19 cellular contexts compared by ENCODE assay signal in the genomic region with DNA sequence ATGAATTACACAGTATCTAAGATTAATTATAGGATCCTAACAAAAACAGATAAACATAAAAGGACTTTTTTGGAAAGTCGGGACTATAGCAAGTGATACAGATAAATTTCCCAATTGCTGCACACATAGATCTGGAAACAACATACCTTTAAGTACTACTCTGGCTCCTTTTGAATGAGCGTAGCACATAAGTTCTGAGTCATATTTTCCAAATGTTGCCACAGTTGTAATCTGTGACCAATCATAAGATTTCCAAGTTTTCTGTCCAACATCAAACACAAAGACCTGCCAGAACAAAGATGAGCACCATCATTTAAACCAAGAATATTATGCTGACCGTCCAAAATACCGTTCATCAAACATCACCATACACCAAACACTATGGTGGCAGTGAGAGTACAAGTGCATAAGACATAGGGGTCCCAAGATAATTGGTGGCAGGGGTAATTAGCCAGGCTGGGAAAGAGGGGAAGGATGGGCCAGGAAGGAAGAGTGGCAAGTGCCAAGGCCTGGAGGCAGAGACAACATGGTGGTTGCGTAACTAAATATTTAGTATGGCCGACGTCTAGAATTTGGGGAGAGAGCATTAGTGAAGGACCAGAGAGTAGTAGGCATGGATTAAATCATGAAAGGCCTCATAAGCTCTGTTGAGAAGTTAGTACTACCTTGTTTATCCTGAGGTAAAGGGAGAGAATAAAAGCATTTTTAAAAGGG. TPM values are rescaled to one million over a fixed set of nuclear protein-coding genes. Genes with fewer than 3 reads are reported as not detected.
DNase-seq lines count a peak whose midpoint lies in the region; ATAC-seq, FAIRE-seq and TF ChIP-seq lines count a peak whose summit lies in the region.
"Had no signal": no experiment of that assay in that cellular context is flagged by ENCODE, and none has a peak within 500 bp of the region (broad histone marks: within the 10 kb centered on the region; RNA-seq: fewer than 3 reads in every experiment).

No MANE protein-coding gene starts in this region.

- H3K27me3 ChIP-seq in Loucy (ENCODE audit: insufficient read depth, low read length, poor library complexity, severe bottlenecking) (no peaks in the 10 kb centered on the region), K562 (ENCODE audit: control insufficient read depth in 2 of 2, insufficient read depth in 2 of 2, low read length in 2 of 2) (no peaks in the 10 kb centered on the region)
- H3K27me3 ChIP-seq: foreskin keratinocyte had no signal

- no peaks in the 10 kb centered on the region for H3K27me3 Mint-ChIP-seq in activated CD4-positive, alpha-beta T cell treated with anti-CD3 and anti-CD28 coated beads, Interleukin-2, amount 10 ng/mL, durations not matched to agents 24 days and 14 days
- H3K27me3 Mint-ChIP-seq in naive B cell: no peaks in the 10 kb centered on the region
- H3K27me3 Mint-ChIP-seq: activated naive CD4-positive, alpha-beta T cell treated with anti-CD3 and anti-CD28 coated beads, Interleukin-2, amount 10 ng/mL, durations not matched to agents 7 days and 5 days had no signal

- H3K9me2 ChIP-seq in Loucy (replicated peaks; ENCODE audit: low read depth, low read length): no peaks in the 10 kb centered on the region

- H3K36me3 ChIP-seq in Loucy (ENCODE audit: insufficient read depth, low read length) (no peaks in the 10 kb centered on the region), K562 (ENCODE audit: control insufficient read depth, insufficient read depth, low read length) (peaks cover 19% of the 10 kb centered on the region; the same call in 2 of the 3 replicates)

- no peak for TF ChIP-seq EP300 in K562 (IDR thresholded peaks at IDR 0.05; ENCODE audit: low read length)

- 87% methylated on average over 7 of the region's 7 CpGs for WGBS in K562 (ENCODE audit: insufficient coverage, low coverage, missing lambda C conversion rate)

- intact Hi-C loops in activated CD4-positive, alpha-beta T cell treated with anti-CD3 and anti-CD28 coated beads, Interleukin-2, amount 10 ng/mL, durations not matched to agents 24 days and 14 days (cut with micrococcal nuclease): loop anchor here (5.0 kb wide), 2 partner anchors 282 to 707 kb away; a partner anchor contains a TSS
- intact Hi-C loops in K562 (cut with micrococcal nuclease): no loop called here

- H3K9me3 ChIP-seq in Loucy (ENCODE audit: insufficient read depth, low read depth, low read length) (no peaks in the 10 kb centered on the region), K562 (replicated peaks; ENCODE audit: control insufficient read depth, insufficient read depth, low read depth, low read length) (no peaks in the 10 kb centered on the region)

- peak overlapping the region; percentile 7 for H3K4me3 Mint-ChIP-seq in activated CD4-positive, alpha-beta T cell treated with anti-CD3 and anti-CD28 coated beads, Interleukin-2, amount 10 ng/mL, durations not matched to agents 24 days and 14 days
- H3K4me3 Mint-ChIP-seq in naive B cell: peak overlapping the region in 5 of 8 donors; percentile 23 to 75 (median 34)
- H3K4me3 Mint-ChIP-seq: activated naive CD4-positive, alpha-beta T cell treated with anti-CD3 and anti-CD28 coated beads, Interleukin-2, amount 10 ng/mL, durations not matched to agents 7 days and 5 days; GM23338 had no signal

- H3K4me1 Mint-ChIP-seq in activated CD4-positive, alpha-beta T cell treated with anti-CD3 and anti-CD28 coated beads, Interleukin-2, amount 10 ng/mL, durations not matched to agents 24 days and 14 days: peaks cover 51% of the 10 kb centered on the region
- peaks cover 45 to 59% (median 51%) of the 10 kb centered on the region in 3 donors for H3K4me1 Mint-ChIP-seq in naive B cell

- H3F3A ChIP-seq in Loucy (ENCODE audit: low read depth): no peaks in the 10 kb centered on the region

- H3K4me1 ChIP-seq in Loucy (ENCODE audit: insufficient read depth, low read length, poor library complexity, severe bottlenecking) (peaks cover 38% of the 10 kb centered on the region), K562 (replicated peaks in 1 of 2; ENCODE audit: control insufficient read depth in 2 of 2, insufficient read depth in 2 of 2, low read length in 2 of 2) (peaks cover 8 to 10% of the 10 kb centered on the region in 2 experiments; a peak in 4 of 5 replicates)

- H3K4me3 ChIP-seq in Loucy (ENCODE audit: low read length, poor library complexity, severe bottlenecking) (peak overlapping the region; percentile 91), K562 (no peak overlapping the region), coronary artery (no peak overlapping the region)
- H3K4me3 ChIP-seq: GM23338, skin epidermis had no signal

- BruUV-seq in K562 (replicated peaks; lab: Mats Ljungman, UMichigan): no TSS peak

- no peak overlapping the region for H3K27ac ChIP-seq in K562 (ENCODE audit: extremely low read depth, low read depth, low read length)
- H3K27ac ChIP-seq in coronary artery: no peak overlapping the region
- H3K27ac ChIP-seq: RWPE1, skin epidermis had no signal

- peak overlapping the region; percentile 94 for H3K4me2 ChIP-seq in Loucy (ENCODE audit: low read depth, low read length, poor library complexity, severe bottlenecking)
- no peak overlapping the region for H3K4me2 ChIP-seq in K562 (ENCODE audit: insufficient read depth, low read length)

- H3K9me1 ChIP-seq in K562 (ENCODE audit: control insufficient read depth, insufficient read depth, low read length): no peaks in the 10 kb centered on the region

- ATAC-seq in K562 (no peak), naive B cell (ENCODE audit: low read depth in 2 of 2) (no peak)
- ATAC-seq: GM23338 had no signal

- no peak overlapping the region for H2AFZ ChIP-seq in Loucy (ENCODE audit: low read length)
- H2AFZ ChIP-seq in K562 (ENCODE audit: low read depth, low read length): no peak overlapping the region
- H2AFZ ChIP-seq: GM23338 had no signal

- DNase-seq in activated CD4-positive, alpha-beta T cell treated with anti-CD3 and anti-CD28 coated beads, Interleukin-2, amount 10 ng/mL, durations not matched to agents 24 days and 14 days: no peak
- DNase-seq in activated CD4-positive, alpha-beta T cell treated with anti-CD3 and anti-CD28 coated beads, Interleukin-2, amount 50 U/mL, for 48 hours: no peak
- DNase-seq in K562 (ENCODE audit: extremely low read depth in 1 of 4, low spot score in 3 of 4): no peak
- DNase-seq in naive B cell: no peak
- DNase-seq in iPS-NIHi11 (ENCODE audit: low spot score): no peak
- DNase-seq in H54 (ENCODE audit: insufficient read length, low spot score): no peak
- DNase-seq in coronary artery (ENCODE audit: low spot score): no peak
- DNase-seq: activated CD4-positive, alpha-beta T cell treated with anti-CD3 and anti-CD28 coated beads, Interleukin-2, amount 50 U/mL, for 4 hours; activated naive CD4-positive, alpha-beta T cell treated with anti-CD3 and anti-CD28 coated beads, Interleukin-2, amount 10 ng/mL, durations not matched to agents 7 days and 5 days; GF-D8; NCI-H146; NCI-H526; substantia nigra; T-helper 9 cell had no signal

- CTCF ChIA-PET in K562 (lab: Yijun Ruan, JAX; ENCODE audit: low intra/inter-chr PET ratio): no interaction called here

- H3K9ac ChIP-seq in Loucy (ENCODE audit: low read depth, low read length, poor library complexity, severe bottlenecking) (no peak overlapping the region), K562 (ENCODE audit: insufficient read depth in 1 of 2, low read depth in 2 of 2, low read length in 2 of 2) (no peak overlapping the region)

- TF ChIP-seq POLR2A in K562 (conservative IDR thresholded peaks at IDR 0.05): no peak
- TF ChIP-seq POLR2A in H54 (IDR thresholded peaks at IDR 0.05; ENCODE audit: low read depth, low read length): no peak

- in situ Hi-C loops in K562 (cut with MboI): no loop called here

- peaks cover 7% of the 10 kb centered on the region for H3K9me3 Mint-ChIP-seq in activated CD4-positive, alpha-beta T cell treated with anti-CD3 and anti-CD28 coated beads, Interleukin-2, amount 10 ng/mL, durations not matched to agents 24 days and 14 days
- no peaks in the 10 kb centered on the region for H3K9me3 Mint-ChIP-seq in naive B cell
- H3K9me3 Mint-ChIP-seq: activated naive CD4-positive, alpha-beta T cell treated with anti-CD3 and anti-CD28 coated beads, Interleukin-2, amount 10 ng/mL, durations not matched to agents 7 days and 5 days; GM23338 had no signal

- no peaks in the 10 kb centered on the region for H4K20me1 ChIP-seq in Loucy (ENCODE audit: insufficient read depth, low read length, poor library complexity, severe bottlenecking)
- H4K20me1 ChIP-seq in K562 (replicated peaks; ENCODE audit: control insufficient read depth, insufficient read depth, low read length): no peaks in the 10 kb centered on the region

- H3K79me2 ChIP-seq in Loucy (ENCODE audit: insufficient read depth, low read length) (peaks cover 25% of the 10 kb centered on the region), K562 (ENCODE audit: control insufficient read depth, insufficient read depth, low read length) (peaks cover 25% of the 10 kb centered on the region)

- POLR2A ChIA-PET in K562 (lab: Yijun Ruan, JAX): no interaction called here

- TF ChIP-seq CTCF in Loucy (conservative IDR thresholded peaks at IDR 0.05; ENCODE audit: low read length): no peak
- no peak for TF ChIP-seq CTCF in K562 (IDR thresholded peaks at IDR 0.05 in 2 of 3, conservative IDR thresholded peaks at IDR 0.05 in 1 of 3; ENCODE audit: insufficient read depth in 2 of 3, low read depth in 1 of 3, low read length in 3 of 3)
- no peak for TF ChIP-seq CTCF in coronary artery (IDR thresholded peaks at IDR 0.05)

- H3K27ac Mint-ChIP-seq in activated CD4-positive, alpha-beta T cell treated with anti-CD3 and anti-CD28 coated beads, Interleukin-2, amount 10 ng/mL, durations not matched to agents 24 days and 14 days: peak overlapping the region; percentile 73
- peak overlapping the region in 1 of 6 donors; percentile 57 for H3K27ac Mint-ChIP-seq in naive B cell
- H3K27ac Mint-ChIP-seq: activated naive CD4-positive, alpha-beta T cell treated with anti-CD3 and anti-CD28 coated beads, Interleukin-2, amount 10 ng/mL, durations not matched to agents 7 days and 5 days; GM23338 had no signal

- no peak for TF ChIP-seq RAD21 in K562 (CRISPR knock-in tag; conservative IDR thresholded peaks at IDR 0.05 in 1 of 2, IDR thresholded peaks at IDR 0.05 in 1 of 2)

- H3K36me3 Mint-ChIP-seq in activated CD4-positive, alpha-beta T cell treated with anti-CD3 and anti-CD28 coated beads, Interleukin-2, amount 10 ng/mL, durations not matched to agents 24 days and 14 days (ENCODE audit: low read depth): peaks cover 46% of the 10 kb centered on the region
- peaks cover 12 to 25% of the 10 kb centered on the region in 2 donors for H3K36me3 Mint-ChIP-seq in naive B cell

- FAIRE-seq in K562 (lab: Jason Lieb, UNC) (no peak), H54 (lab: Jason Lieb, UNC) (no peak)

RNA-seq across cellular contexts. Expression of a gene that starts 3.6 kb away (rescaled TPM):
- total RNA-seq in activated CD4-positive, alpha-beta T cell treated with anti-CD3 and anti-CD28 coated beads, Interleukin-2, amount 10 ng/mL, durations not matched to agents 24 days and 14 days: 13.1 and 13.9 TPM in 2 replicates
- total RNA-seq in K562 (2011; cell fraction: chromatin; rRNA removed; ENCODE audit: low replicate concordance): 13.7 and 21.8 TPM in 2 replicates
- 8.5 and 9.9 TPM in 2 replicates for total RNA-seq in K562 (2011; cell fraction: nucleolus; rRNA removed)
- 13.1 and 19.8 TPM in 2 replicates for total RNA-seq in K562 (2011; cell fraction: nucleoplasm; rRNA removed)
- 5.8 and 6.5 TPM in 2 replicates for total RNA-seq in K562 (2014; rRNA removed)
- total RNA-seq in K562 (2014; rRNA removed; fragmentation: Illumina TruSeq; extraction: Trizol): 9.9 and 10.6 TPM in 2 replicates
- total RNA-seq in K562 (2015; rRNA removed; fragmentation: Illumina TruSeq; extraction: Trizol): 6.9 and 7.2 TPM in 2 replicates
- 10.3 and 12.2 TPM in 2 replicates for total RNA-seq in K562 (2021)
- 19.8 and 20.0 TPM in 2 replicates for polyA plus RNA-seq in K562 (2011; rRNA removed)
- 4.7 and 11.9 TPM in 2 replicates for polyA plus RNA-seq in K562 (2011; cell fraction: cytosol; rRNA removed)
- polyA plus RNA-seq in K562 (2011; cell fraction: nucleus; rRNA removed): 4.7 and 6.4 TPM in 2 replicates
- polyA plus RNA-seq in K562 (2012): 8.7 and 23.3 TPM in 2 replicates
- polyA plus RNA-seq in K562 (2014; fragmentation: Illumina TruSeq; extraction: Trizol): 10.6 and 11.5 TPM in 2 replicates
- 1 to 10 TPM; 3.0 to 4.7 TPM for polyA plus RNA-seq in K562 (2014; fragmentation: Nextera tagmentation; extraction: Ambion mirVana)
- polyA plus RNA-seq in K562 (2014; rRNA removed): 8.6 and 10.1 TPM in 2 replicates
- polyA minus RNA-seq in K562 (2011; rRNA and poly(A)+ RNA removed): 15.5 and 19.3 TPM in 2 replicates
- 5.9 and 8.3 TPM in 2 replicates for polyA minus RNA-seq in K562 (2011; cell fraction: cytosol; rRNA and poly(A)+ RNA removed)
- polyA minus RNA-seq in K562 (2011; cell fraction: nucleus; rRNA and poly(A)+ RNA removed): 9.8 and 16.2 TPM in 2 replicates
- polyA plus RNA-seq in naive B cell (ENCODE audit: low read depth in 6 of 6): 10 to 100 TPM; 34.8 to 50.7 (median 40.2) TPM
